ENCODE assay signal across 23 cellular contexts in the genomic region with DNA sequence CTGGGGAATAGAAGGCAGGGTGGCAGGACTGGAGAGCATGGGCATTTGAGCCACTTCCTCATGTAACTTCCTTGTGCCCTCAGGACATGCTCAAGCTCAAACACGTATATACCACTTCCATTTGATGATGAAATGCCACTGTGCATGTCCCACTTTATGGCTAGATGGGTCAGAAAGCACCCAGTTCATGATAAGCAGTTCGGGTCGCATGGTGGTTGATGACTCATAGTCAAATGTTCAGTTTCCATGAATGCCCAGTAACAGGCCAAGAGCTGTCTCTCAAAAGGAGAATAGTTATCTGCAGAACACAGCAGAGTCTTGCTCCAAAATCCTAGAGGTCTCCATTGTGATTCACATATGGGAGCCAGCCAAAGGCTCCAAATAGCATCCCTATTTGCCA.
"Had no signal": no experiment of that assay in that cellular context is flagged by ENCODE, and none has a peak within 500 bp of the region (broad histone marks: within the 10 kb centered on the region; RNA-seq: fewer than 3 reads in every experiment).

No MANE protein-coding gene starts in this region.

- H3K36me3 ChIP-seq: ascending aorta, cardiac muscle cell, heart left ventricle, tibial nerve, vagina, WERI-Rb-1 had no signal

- H3K27me3 ChIP-seq: ascending aorta, cardiac muscle cell, vagina had no signal

- H3K4me1 Mint-ChIP-seq: activated CD4-positive, alpha-beta memory T cell treated with anti-CD3 and anti-CD28 coated beads, Interleukin-2, amount 10 ng/mL, durations not matched to agents 7 days and 5 days; activated CD4-positive, alpha-beta T cell treated with anti-CD3 and anti-CD28 coated beads for 36 hours; activated naive CD8-positive, alpha-beta T cell treated with anti-CD3 and anti-CD28 coated beads, Interleukin-2, amount 50 U/mL, for 24 hours; stimulated activated memory B cell treated with anti-CD40 and anti-IgM and Interleukin-4, amounts not matched to agents 10 μg/mL and 1 μg/mL and 100 μg/mL, for 72 hours had no signal

- H3K9me3 Mint-ChIP-seq: activated naive CD8-positive, alpha-beta T cell treated with anti-CD3 and anti-CD28 coated beads, Interleukin-2, amount 50 U/mL, for 24 hours; activated T-helper 1 cell treated with anti-CD3 and anti-CD28 coated beads, Interleukin-12 subunit alpha, Interleukin-12 subunit beta, Interleukin-2, Interleukin-4 antibody, amounts not matched to agents 30 ng/mL and 10 ng/mL and 1 ng/mL, durations not matched to agents 14 hours and 24 hours and 36 hours; natural killer cell treated with Interleukin-12 subunit alpha and Interleukin-12 subunit beta and Interleukin-15 and Interleukin-18, amount 100 ng/mL, for 72 hours; stimulated activated memory B cell treated with anti-CD40 and anti-IgM and Interleukin-4, amounts not matched to agents 10 μg/mL and 1 μg/mL and 100 μg/mL, for 72 hours had no signal

- H3K4me3 Mint-ChIP-seq: activated CD4-positive, alpha-beta memory T cell treated with anti-CD3 and anti-CD28 coated beads, Interleukin-2, amount 10 ng/mL, durations not matched to agents 7 days and 5 days; activated CD4-positive, alpha-beta T cell treated with anti-CD3 and anti-CD28 coated beads for 36 hours; activated naive CD8-positive, alpha-beta T cell treated with anti-CD3 and anti-CD28 coated beads, Interleukin-2, amount 50 U/mL, for 24 hours; activated T-helper 1 cell treated with anti-CD3 and anti-CD28 coated beads, Interleukin-12 subunit alpha, Interleukin-12 subunit beta, Interleukin-2, Interleukin-4 antibody, amounts not matched to agents 30 ng/mL and 10 ng/mL and 1 ng/mL, durations not matched to agents 14 hours and 24 hours and 36 hours; natural killer cell treated with Interleukin-12 subunit alpha and Interleukin-12 subunit beta and Interleukin-15 and Interleukin-18, amount 100 ng/mL, for 72 hours; stimulated activated memory B cell treated with anti-CD40 and anti-IgM and Interleukin-4, amounts not matched to agents 10 μg/mL and 1 μg/mL and 100 μg/mL, for 72 hours had no signal

- DNase-seq: activated CD4-positive, alpha-beta memory T cell treated with anti-CD3 and anti-CD28 coated beads, Interleukin-2, amount 10 ng/mL, durations not matched to agents 7 days and 5 days; activated CD4-positive, alpha-beta T cell treated with anti-CD3 and anti-CD28 coated beads for 36 hours; activated CD8-positive, alpha-beta memory T cell treated with anti-CD3 and anti-CD28 coated beads, Interleukin-2, amount 50 U/mL, for 48 hours; activated naive CD4-positive, alpha-beta T cell; activated naive CD8-positive, alpha-beta T cell treated with anti-CD3 and anti-CD28 coated beads, Interleukin-2, amount 50 U/mL, for 24 hours; heart left ventricle; islet precursor cell; mesenchymal stem cell; nucleus accumbens; right cardiac atrium; WERI-Rb-1 had no signal

- H3K4me2 ChIP-seq: smooth muscle cell had no signal

- H3K9me3 ChIP-seq: ascending aorta, heart left ventricle, tibial nerve, vagina had no signal

- ATAC-seq: activated CD4-positive, alpha-beta T cell treated with anti-CD3 and anti-CD28 coated beads for 36 hours; activated naive CD8-positive, alpha-beta T cell treated with anti-CD3 and anti-CD28 coated beads, Interleukin-2, amount 50 U/mL, for 24 hours; heart left ventricle; left lobe of liver; natural killer cell treated with Interleukin-12 subunit alpha and Interleukin-12 subunit beta and Interleukin-15 and Interleukin-18, amount 100 ng/mL, for 72 hours; right cardiac atrium; stimulated activated memory B cell treated with anti-CD40 and anti-IgM and Interleukin-4, amounts not matched to agents 10 μg/mL and 1 μg/mL and 100 μg/mL, for 72 hours had no signal

- H3K27ac ChIP-seq: ascending aorta, cardiac muscle cell, heart left ventricle, tibial nerve, vagina, WERI-Rb-1 had no signal

- FAIRE-seq: colon, frontal cortex had no signal

- H3K36me3 Mint-ChIP-seq: natural killer cell treated with Interleukin-12 subunit alpha and Interleukin-12 subunit beta and Interleukin-15 and Interleukin-18, amount 100 ng/mL, for 72 hours; stimulated activated memory B cell treated with anti-CD40 and anti-IgM and Interleukin-4, amounts not matched to agents 10 μg/mL and 1 μg/mL and 100 μg/mL, for 72 hours had no signal

- H3K27ac Mint-ChIP-seq: activated CD4-positive, alpha-beta memory T cell treated with anti-CD3 and anti-CD28 coated beads, Interleukin-2, amount 10 ng/mL, durations not matched to agents 7 days and 5 days; activated CD4-positive, alpha-beta T cell treated with anti-CD3 and anti-CD28 coated beads for 36 hours; activated naive CD8-positive, alpha-beta T cell treated with anti-CD3 and anti-CD28 coated beads, Interleukin-2, amount 50 U/mL, for 24 hours; activated T-helper 1 cell treated with anti-CD3 and anti-CD28 coated beads, Interleukin-12 subunit alpha, Interleukin-12 subunit beta, Interleukin-2, Interleukin-4 antibody, amounts not matched to agents 30 ng/mL and 10 ng/mL and 1 ng/mL, durations not matched to agents 14 hours and 24 hours and 36 hours; natural killer cell treated with Interleukin-12 subunit alpha and Interleukin-12 subunit beta and Interleukin-15 and Interleukin-18, amount 100 ng/mL, for 72 hours; progenitor cell of endocrine pancreas; stimulated activated memory B cell treated with anti-CD40 and anti-IgM and Interleukin-4, amounts not matched to agents 10 μg/mL and 1 μg/mL and 100 μg/mL, for 72 hours had no signal

- H3K4me3 ChIP-seq: ascending aorta, cardiac muscle cell, heart left ventricle, smooth muscle cell, tibial nerve, vagina had no signal

- H3K27me3 Mint-ChIP-seq: activated CD4-positive, alpha-beta memory T cell treated with anti-CD3 and anti-CD28 coated beads, Interleukin-2, amount 10 ng/mL, durations not matched to agents 7 days and 5 days; activated naive CD8-positive, alpha-beta T cell treated with anti-CD3 and anti-CD28 coated beads, Interleukin-2, amount 50 U/mL, for 24 hours; progenitor cell of endocrine pancreas had no signal

- H3K4me1 ChIP-seq: ascending aorta, heart left ventricle, tibial nerve, vagina had no signal
